In the genomic region with DNA sequence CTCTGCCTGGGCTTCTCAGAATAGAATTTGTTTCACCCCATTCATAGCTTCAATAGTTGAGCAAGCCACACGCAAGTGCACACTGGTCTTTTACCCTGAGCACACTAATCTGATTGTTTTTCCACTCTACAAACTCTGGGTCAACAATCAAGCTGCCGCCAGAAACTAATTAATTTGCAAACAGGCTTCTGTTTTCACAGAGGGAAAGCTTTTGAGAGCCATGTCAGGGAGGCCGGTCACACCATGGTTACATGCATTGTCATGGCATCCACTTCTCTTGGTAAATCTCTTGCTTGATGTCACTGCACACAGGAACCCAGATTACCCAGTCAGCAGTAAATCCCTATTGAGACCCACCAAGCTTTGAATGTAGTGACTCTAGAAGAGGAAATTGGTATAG, we compare ENCODE assay signal across 17 cellular contexts.
DNase-seq lines count a peak whose midpoint lies in the region; ATAC-seq, FAIRE-seq and TF ChIP-seq lines count a peak whose summit lies in the region.
"Had no signal": no experiment of that assay in that cellular context is flagged by ENCODE, and none has a peak within 500 bp of the region (broad histone marks: within the 10 kb centered on the region; RNA-seq: fewer than 3 reads in every experiment).

No MANE protein-coding gene starts in this region.

- no peaks in the 10 kb centered on the region for H3K36me3 Mint-ChIP-seq in activated T-helper 17 cell treated with anti-CD3 and anti-CD28 coated beads, Interleukin-2, amount 50 U/mL, for 72 hours (ENCODE audit: low read depth)

- TF ChIP-seq EP300 in HepG2 (IDR thresholded peaks at IDR 0.05; ENCODE audit: low read depth in 2 of 2, low read length in 2 of 2) (peak in 1 of 2 experiments; percentile 61; a peak in 2 of 4 replicates), HepG2 (CRISPR knock-in tag; IDR thresholded peaks at IDR 0.05; ENCODE audit: borderline replicate concordance) (no peak)

- peak overlapping the region; percentile 74 for H3K27ac ChIP-seq in HepG2 (ENCODE audit: extremely low read length, insufficient read depth, low read length)
- H3K27ac ChIP-seq in right lobe of liver, result no peak overlapping the region
- H3K27ac ChIP-seq in keratinocyte (ENCODE audit: control insufficient read depth, insufficient read depth, low read length), result no peak overlapping the region
- H3K27ac ChIP-seq: heart left ventricle, upper lobe of right lung had no signal

- CTCF ChIA-PET in HepG2 (lab: Yijun Ruan, JAX; ENCODE audit: low intra/inter-chr PET ratio, low total read pairs), result no interaction called here

- in situ Hi-C loops in HepG2 (cut with HindIII; ENCODE audit: extremely low pct_ligation_motif_present, low pct_unique_long_range_greater_than_20kb), result no loop called here

- no peaks in the 10 kb centered on the region for H4K20me1 ChIP-seq in HepG2 (ENCODE audit: insufficient read depth, low read length)
- no peaks in the 10 kb centered on the region for H4K20me1 ChIP-seq in keratinocyte (ENCODE audit: control insufficient read depth, extremely low read depth, insufficient read depth, low read length)

- WGBS in HepG2 (ENCODE audit: low lambda C conversion rate), result 2% methylated on average over 3 of the region's 3 CpGs
- 34% methylated on average over 3 of the region's 3 CpGs for WGBS in right lobe of liver (ENCODE audit: insufficient coverage, low coverage, low lambda C conversion rate, missing lambda C conversion rate)

- no peaks in the 10 kb centered on the region for H3K9me3 Mint-ChIP-seq in activated T-helper 17 cell treated with anti-CD3 and anti-CD28 coated beads, Interleukin-2, amount 50 U/mL, for 72 hours
- H3K9me3 Mint-ChIP-seq: activated CD4-positive, alpha-beta T cell treated with anti-CD3 and anti-CD28 coated beads, Interleukin-2, amount 10 ng/mL, durations not matched to agents 24 days and 14 days; T-helper 1 cell treated with Interleukin-12 subunit alpha and Interleukin-12 subunit beta and Interleukin-4 antibody, amounts not matched to agents 30 μg/mL and 1 μg/mL, for 36 hours had no signal

- no peaks in the 10 kb centered on the region for H3K36me3 ChIP-seq in HepG2 (replicated peaks in 1 of 2; ENCODE audit: control insufficient read depth in 1 of 2, insufficient read depth in 2 of 2, low read length in 2 of 2)
- H3K36me3 ChIP-seq in right lobe of liver, result no peaks in the 10 kb centered on the region
- H3K36me3 ChIP-seq in keratinocyte (ENCODE audit: control insufficient read depth in 2 of 2, extremely low read depth in 1 of 2, insufficient read depth in 2 of 2, low read length in 2 of 2), result no peaks in the 10 kb centered on the region
- H3K36me3 ChIP-seq: heart left ventricle, upper lobe of right lung had no signal

- H2AFZ ChIP-seq in HepG2 (ENCODE audit: low read length) (peak overlapping the region; percentile 44), keratinocyte (ENCODE audit: control insufficient read depth, low read length) (no peak overlapping the region)

- peak; percentile 84 for DNase-seq in HepG2 (ENCODE audit: low spot score)
- no peak for DNase-seq in right lobe of liver
- peak; percentile 47 to 53 for DNase-seq in SHP77 (lab: John Stamatoyannopoulos, UW)
- no peak for DNase-seq in keratinocyte (ENCODE audit: low read depth, low spot score)
- DNase-seq in RPMI8226, result no peak
- DNase-seq: activated CD4-positive, alpha-beta T cell treated with anti-CD3 and anti-CD28 coated beads, Interleukin-2, amount 10 ng/mL, durations not matched to agents 24 days and 14 days; aorta; heart left ventricle; MG63; occipital lobe; upper lobe of right lung had no signal

- ATAC-seq in HepG2, result peak; percentile 84
- ATAC-seq in right lobe of liver, result no peak
- no peak for ATAC-seq in HG03159 (IDR thresholded peaks at IDR 0.05; ENCODE audit: unreplicated experiment)
- no peak for ATAC-seq in GM19397 (IDR thresholded peaks at IDR 0.05; ENCODE audit: unreplicated experiment)
- no peak for ATAC-seq in activated T-helper 17 cell treated with anti-CD3 and anti-CD28 coated beads, Interleukin-2, amount 50 U/mL, for 72 hours (replicated peaks)
- ATAC-seq: heart left ventricle, upper lobe of right lung had no signal

- H3K27me3 ChIP-seq in HepG2 (ENCODE audit: control insufficient read depth in 1 of 2, insufficient read depth in 2 of 2, low read length in 2 of 2), result no peaks in the 10 kb centered on the region
- H3K27me3 ChIP-seq in right lobe of liver, result no peaks in the 10 kb centered on the region
- H3K27me3 ChIP-seq in keratinocyte (ENCODE audit: control insufficient read depth, extremely low read depth, insufficient read depth, low read length), result no peaks in the 10 kb centered on the region
- H3K27me3 ChIP-seq: heart left ventricle, MG63, upper lobe of right lung had no signal

- H3K9ac ChIP-seq in HepG2 (ENCODE audit: insufficient read depth, low read depth, low read length) (no peak overlapping the region), keratinocyte (ENCODE audit: control insufficient read depth, extremely low read depth, insufficient read depth, low read length) (no peak overlapping the region)

- no peaks in the 10 kb centered on the region for H3K9me3 ChIP-seq in HepG2 (ENCODE audit: low read length)
- H3K9me3 ChIP-seq in right lobe of liver, result no peaks in the 10 kb centered on the region
- no peaks in the 10 kb centered on the region for H3K9me3 ChIP-seq in keratinocyte (ENCODE audit: control insufficient read depth, low read depth, low read length)
- H3K9me3 ChIP-seq: heart left ventricle, MG63, upper lobe of right lung had no signal

- H3K79me2 ChIP-seq in HepG2 (ENCODE audit: insufficient read depth, low read length), result no peaks in the 10 kb centered on the region
- no peaks in the 10 kb centered on the region for H3K79me2 ChIP-seq in keratinocyte (ENCODE audit: control insufficient read depth, insufficient read depth, low read length)

- TF ChIP-seq CTCF in HepG2 (CRISPR knock-in tag; IDR thresholded peaks at IDR 0.05), result no peak
- TF ChIP-seq CTCF in right lobe of liver (IDR thresholded peaks at IDR 0.05), result no peak
- TF ChIP-seq CTCF in keratinocyte (optimal IDR thresholded peaks at IDR 0.05 in 1 of 3, IDR thresholded peaks at IDR 0.05 in 1 of 3, conservative IDR thresholded peaks at IDR 0.05 in 1 of 3; ENCODE audit: extremely low read depth in 1 of 3, insufficient read depth in 2 of 3, low read length in 3 of 3), result no peak

- dilution Hi-C loops in keratinocyte (cut with MboI; ENCODE audit: extremely low pct_ligation_motif_present, low sequenced_read_pairs), result no loop called here

- POLR2A ChIA-PET in HepG2 (lab: Yijun Ruan, JAX), result interaction anchor here (0.6 kb wide), 1 partner anchor 15 kb away, joined by 3 read pairs; no protein-coding TSS in a partner anchor

- H3K4me1 ChIP-seq in HepG2 (ENCODE audit: insufficient read depth, low read length) (peaks cover 61% of the 10 kb centered on the region), right lobe of liver (no peaks in the 10 kb centered on the region), keratinocyte (ENCODE audit: control insufficient read depth, extremely low read depth, insufficient read depth, low read length) (peaks cover 9% of the 10 kb centered on the region)
- H3K4me1 ChIP-seq: heart left ventricle, upper lobe of right lung had no signal

- intact Hi-C loops in HepG2 (cut with micrococcal nuclease; ENCODE audit: unreplicated experiment), result loop anchor here (5.0 kb wide), 1 partner anchor 102 kb away; no protein-coding TSS in a partner anchor
- intact Hi-C loops in right lobe of liver (cut with DNase I), result no loop called here

- H3K4me2 ChIP-seq in HepG2 (ENCODE audit: low read depth, low read length), result peak overlapping the region; percentile 44
- H3K4me2 ChIP-seq in keratinocyte (ENCODE audit: control insufficient read depth, extremely low read depth, insufficient read depth, low read depth, low read length), result no peak overlapping the region

- no TSS peak for BruUV-seq in HepG2 (replicated peaks; lab: Mats Ljungman, UMichigan)

- TF ChIP-seq RAD21 in HepG2 (CRISPR knock-in tag; IDR thresholded peaks at IDR 0.05), result no peak

- H3K4me3 ChIP-seq in HepG2 (replicated peaks in 1 of 3; ENCODE audit: insufficient read depth in 1 of 3, low read depth in 2 of 3, low read length in 3 of 3) (no peak overlapping the region; a peak in 1 of 6 replicates), right lobe of liver (no peak overlapping the region), keratinocyte (ENCODE audit: control insufficient read depth in 2 of 3, extremely low read depth in 1 of 3, insufficient read depth in 2 of 3, low read depth in 1 of 3, low read length in 3 of 3) (no peak overlapping the region)
- H3K4me3 ChIP-seq: heart left ventricle, MG63, upper lobe of right lung had no signal

- H3K4me1 Mint-ChIP-seq in activated T-helper 17 cell treated with anti-CD3 and anti-CD28 coated beads, Interleukin-2, amount 50 U/mL, for 72 hours, result no peaks in the 10 kb centered on the region
- H3K4me1 Mint-ChIP-seq: activated CD4-positive, alpha-beta T cell treated with anti-CD3 and anti-CD28 coated beads, Interleukin-2, amount 10 ng/mL, durations not matched to agents 24 days and 14 days had no signal

- H3K4me3 Mint-ChIP-seq in activated T-helper 17 cell treated with anti-CD3 and anti-CD28 coated beads, Interleukin-2, amount 50 U/mL, for 72 hours, result no peak overlapping the region
- H3K4me3 Mint-ChIP-seq: activated CD4-positive, alpha-beta T cell treated with anti-CD3 and anti-CD28 coated beads, Interleukin-2, amount 10 ng/mL, durations not matched to agents 24 days and 14 days; T-helper 1 cell treated with Interleukin-12 subunit alpha and Interleukin-12 subunit beta and Interleukin-4 antibody, amounts not matched to agents 30 μg/mL and 1 μg/mL, for 36 hours had no signal

- FAIRE-seq in HepG2 (lab: Jason Lieb, UNC), result no peak
- FAIRE-seq in keratinocyte (lab: Jason Lieb, UNC), result peak; percentile 13
- FAIRE-seq: GM12892, H1 had no signal

- no peak overlapping the region for H3K27ac Mint-ChIP-seq in activated T-helper 17 cell treated with anti-CD3 and anti-CD28 coated beads, Interleukin-2, amount 50 U/mL, for 72 hours
- H3K27ac Mint-ChIP-seq: activated CD4-positive, alpha-beta T cell treated with anti-CD3 and anti-CD28 coated beads, Interleukin-2, amount 10 ng/mL, durations not matched to agents 24 days and 14 days; T-helper 1 cell treated with Interleukin-12 subunit alpha and Interleukin-12 subunit beta and Interleukin-4 antibody, amounts not matched to agents 30 μg/mL and 1 μg/mL, for 36 hours had no signal

- H3K9me1 ChIP-seq in keratinocyte (ENCODE audit: control insufficient read depth, extremely low read depth, insufficient read depth, low read length), result no peaks in the 10 kb centered on the region

- no peaks in the 10 kb centered on the region for H3K27me3 Mint-ChIP-seq in activated T-helper 17 cell treated with anti-CD3 and anti-CD28 coated beads, Interleukin-2, amount 50 U/mL, for 72 hours

- no peak for TF ChIP-seq POLR2A in HepG2 (IDR thresholded peaks at IDR 0.05; ENCODE audit: insufficient read depth in 1 of 2, low read depth in 2 of 2, low read length in 2 of 2)
- no peak for TF ChIP-seq POLR2A in right lobe of liver (IDR thresholded peaks at IDR 0.05)

TF ChIP-seq in HepG2, 621 proteins besides CTCF, POLR2A, EP300 and RAD21 (continues in another document):
- TF ChIP-seq RFX3 (CRISPR knock-in tag; IDR thresholded peaks at IDR 0.05), result no peak
- no peak for TF ChIP-seq XBP1 (CRISPR knock-in tag; IDR thresholded peaks at IDR 0.05)
- TF ChIP-seq GZF1 (CRISPR knock-in tag; IDR thresholded peaks at IDR 0.05), result no peak

Comparison
In these comparisons a context has a peak if more than half of its experiments do, and no peak if none do; other contexts are left out.
1. DNase-seq: peak in HepG2 (single experiment) and SHP77 (2 of 2); none in right lobe of liver (0 of 3), keratinocyte (single experiment) and RPMI8226 (single experiment).